8 cellular contexts compared by ENCODE assay signal in genomic region chrX:49002091-49002935, GRCh38. TPM values are rescaled to one million over a fixed set of nuclear protein-coding genes. Genes with fewer than 3 reads are reported as not detected.
A peak's percentile ranks its signal among the peaks of the same experiment; 100 is the strongest.
DNase-seq lines count a peak whose midpoint lies in the region; ATAC-seq and TF ChIP-seq lines count a peak whose summit lies in the region.

Gene GRIPAP1 (minus strand): TSS chrX:49002264. CDS start chrX:49002229, 35 bp downstream.

- H3K4me3 Mint-ChIP-seq in WTC11 = peak within 1 kb of the TSS; percentile 99

- H3K27me3 Mint-ChIP-seq in WTC11 (ENCODE audit: low read depth) = no peaks in the 10 kb centered on the region

- H3K4me3 ChIP-seq in ACC112 (ENCODE audit: low read depth, low read length) = peak within 1 kb of the TSS; percentile 88
- peak within 1 kb of the TSS; percentile 72 to 80 for H3K4me3 ChIP-seq in cardiac fibroblast (replicated peaks in 1 of 2; ENCODE audit: low read depth in 2 of 2, low read length in 2 of 2)
- H3K4me3 ChIP-seq in spleen = peak within 1 kb of the TSS; percentile 32 to 86 (median 56)

- no peaks in the 10 kb centered on the region for H3K27me3 ChIP-seq in ACC112 (ENCODE audit: insufficient read depth, low read length)
- no peaks in the 10 kb centered on the region for H3K27me3 ChIP-seq in spleen (replicated peaks in 1 of 7)

- peak in 1 of 3 donors; percentile 34 for TF ChIP-seq POLR2A in spleen (IDR thresholded peaks at IDR 0.05)

- H3K27ac ChIP-seq in ACC112 (ENCODE audit: low read depth, low read length) (peak within 1 kb of the TSS; percentile 99), spleen (peak within 1 kb of the TSS; percentile 67 to 94 (median 88))

- WGBS in spleen, 5 donors = 0 to 41% (median 5%) methylated on average over 28 to 38 of the region's 38 CpGs

- peak; percentile 86 for ATAC-seq in GM18868 (IDR thresholded peaks at IDR 0.05; ENCODE audit: unreplicated experiment)
- peak; percentile 79 for ATAC-seq in HG03135 (IDR thresholded peaks at IDR 0.05; ENCODE audit: unreplicated experiment)
- ATAC-seq in WTC11 = peak; percentile 73

- H3K36me3 ChIP-seq in ACC112 (ENCODE audit: insufficient read depth, low read length) (no peaks in the 10 kb centered on the region; the same call in 1 of the 2 replicates), spleen (peaks cover 0 to 23% (median 5%) of the 10 kb centered on the region in 6 donors)

- H3K9me3 ChIP-seq in spleen = no peaks in the 10 kb centered on the region

- H3K4me1 ChIP-seq in ACC112 (ENCODE audit: control insufficient read depth, insufficient read depth, low read length, unreplicated experiment) (no peaks in the 10 kb centered on the region), spleen (peaks cover 0 to 33% (median 13%) of the 10 kb centered on the region in 6 donors)

- H3K79me2 ChIP-seq in ACC112 (ENCODE audit: control insufficient read depth, insufficient read depth, low read length, unreplicated experiment) = peaks cover 14% of the 10 kb centered on the region

- no peaks in the 10 kb centered on the region for H3K9me3 Mint-ChIP-seq in WTC11

- TF ChIP-seq CTCF in WTC11 (IDR thresholded peaks at IDR 0.05) (no peak), cardiac fibroblast (IDR thresholded peaks at IDR 0.05; ENCODE audit: low read depth, low read length) (no peak), spleen (IDR thresholded peaks at IDR 0.05 in 8 of 11, conservative IDR thresholded peaks at IDR 0.05 in 3 of 11) (no peak)

- peaks cover 11% of the 10 kb centered on the region for H3K4me1 Mint-ChIP-seq in WTC11

- POLR2A ChIA-PET in WTC11 (lab: Charles Lee) = interaction anchor here (0.6 to 2.2 kb wide), 13 partner anchors 14 to 1352 kb away, joined by 3 to 10 read pairs (median 4); partner anchors contain the start of genes ELK1, KCND1, PQBP1 and TFE3

- peak within 1 kb of the TSS; percentile 96 for H2AFZ ChIP-seq in ACC112 (ENCODE audit: low read length, unreplicated experiment)

- DNase-seq in NCI-H226 (peak; percentile 85), WTC11 (ENCODE audit: low spot score) (peak; percentile 68), cardiac fibroblast (ENCODE audit: low read depth in 2 of 2) (peak; percentile 91 to 97), inferior parietal cortex (ENCODE audit: extremely low spot score) (peak; percentile 86), spleen (peak; percentile 90)

- CTCF ChIA-PET in WTC11 (lab: Charles Lee) = interaction anchor here (0.6 to 1.1 kb wide), 3 partner anchors 31 to 42 kb away, joined by 3 to 6 read pairs (median 4); partner anchors contain the start of gene KCND1

- intact Hi-C loops in spleen (cut with DNase I; ENCODE audit: low total_unique reads) = no loop called here

- peak within 1 kb of the TSS; percentile 99 for H3K27ac Mint-ChIP-seq in WTC11

- peaks cover 17% of the 10 kb centered on the region for H3K36me3 Mint-ChIP-seq in WTC11

TF ChIP-seq in WTC11, 78 proteins besides CTCF, POLR2A, EP300 and RAD21:
- TF ChIP-seq ZNF423 (CRISPR knock-in tag; IDR thresholded peaks at IDR 0.05) = no peak
- TF ChIP-seq ZNF396 (CRISPR knock-in tag; IDR thresholded peaks at IDR 0.05; ENCODE audit: borderline replicate concordance) = no peak

RNA-seq across cellular contexts. Expression of gene GRIPAP1, which starts in this region (rescaled TPM):
- total RNA-seq in WTC11 (2021) (60.0 to 70.7 TPM (median 60.9 TPM) in 3 replicates), spleen (10 to 100 TPM; 48.0 to 93.6 (median 72.6) TPM)
- polyA plus RNA-seq in spleen = 10 to 100 TPM; 20.0 to 42.2 (median 34.8) TPM

Comparison
In these comparisons a context has a peak if more than half of its experiments do, and no peak if none do; other contexts are left out.
1. Peak in every context shown above with its lines: DNase-seq, ATAC-seq, H3K4me3 ChIP-seq and H3K27ac ChIP-seq.